ENCODE assay signal across 36 cellular contexts in the genomic region with DNA sequence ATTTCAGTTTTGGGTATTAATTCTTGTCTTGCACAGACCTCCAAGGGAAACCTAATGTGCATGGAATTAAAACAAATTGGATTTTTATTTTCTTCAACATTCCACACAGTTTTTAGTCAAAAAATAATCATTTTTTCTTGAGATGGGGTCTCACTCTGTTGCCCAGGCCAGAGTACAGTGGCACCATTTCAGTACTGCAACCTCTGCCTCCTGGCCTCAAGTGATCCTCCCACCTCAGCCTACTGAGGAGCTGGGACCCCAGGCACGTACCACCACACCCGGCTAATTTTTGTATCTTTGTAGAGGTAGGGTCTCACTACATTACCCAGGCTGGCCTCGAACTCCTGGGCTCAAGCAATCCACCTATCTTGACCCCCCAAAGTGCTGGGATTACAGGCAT.
"Had no signal": no experiment of that assay in that cellular context is flagged by ENCODE, and none has a peak within 500 bp of the region (broad histone marks: within the 10 kb centered on the region; RNA-seq: fewer than 3 reads in every experiment).

No MANE protein-coding gene starts in this region.

- ATAC-seq: activated CD8-positive, alpha-beta memory T cell treated with anti-CD3 and anti-CD28 coated beads, Interleukin-2, amount 10 ng/mL, durations not matched to agents 7 days and 5 days; PC-3 had no signal

- DNase-seq: activated CD4-positive, alpha-beta memory T cell treated with anti-CD3 and anti-CD28 coated beads, Interleukin-2, amount 10 ng/mL, durations not matched to agents 7 days and 5 days; activated CD4-positive, alpha-beta T cell treated with anti-CD3 and anti-CD28 coated beads for 1 hour; activated CD4-positive, alpha-beta T cell treated with anti-CD3 and anti-CD28 coated beads for 48 hours; activated CD4-positive, CD25-positive, alpha-beta regulatory T cell; activated CD8-positive, alpha-beta memory T cell treated with anti-CD3 and anti-CD28 coated beads for 24 hours; activated CD8-positive, alpha-beta memory T cell treated with anti-CD3 and anti-CD28 coated beads, Interleukin-2, amount 10 ng/mL, durations not matched to agents 7 days and 5 days; activated CD8-positive, alpha-beta memory T cell treated with anti-CD3 and anti-CD28 coated beads, Interleukin-2, amount 50 U/mL, for 48 hours; activated effector memory CD4-positive, alpha-beta T cell treated with Interleukin-2 at 50 U/mL for 16 hours; activated naive CD4-positive, alpha-beta T cell treated with anti-CD3 and anti-CD28 coated beads, Interleukin-2, amount 50 U/mL, for 16 hours; activated naive CD8-positive, alpha-beta T cell treated with anti-CD3 and anti-CD28 coated beads for 36 hours; activated T-cell treated with anti-CD3 and anti-CD28 coated beads, Interleukin-2, amount 50 U/mL, for 48 hours; amniotic stem cell; aorta; brain microvascular endothelial cell; central memory CD4-positive, alpha-beta T cell; MM.1S; MV-4-11; NCI-H1092; NCI-H146; NCI-H187; NCI-H2107; NCI-H2171; NCI-H2227 treated with DMSO at 0.1 percent for 48 hours; NCI-H446; NCI-H524; NCI-H69; NK-92 treated with Interleukin-12 subunit alpha and Interleukin-12 subunit beta, amount 100 ng/mL, for 24 hours; PC-3; Right ventricle myocardium superior; SW 1271; T-helper 1 cell; T-helper 2 cell; T-helper 9 cell had no signal

- H3K27ac ChIP-seq: brain microvascular endothelial cell, KMS-11, VCaP had no signal

- FAIRE-seq: RCC 7860 had no signal

- H3K27me3 ChIP-seq: brain microvascular endothelial cell had no signal

- H3K9ac ChIP-seq: KMS-11 had no signal

- H3K4me2 ChIP-seq: KMS-11 had no signal

- H3K36me3 ChIP-seq: brain microvascular endothelial cell had no signal
